In genomic region chr4:146105464-146105863, GRCh38 we compare ENCODE assay signal across 10 cellular contexts.
DNase-seq lines count a peak whose midpoint lies in the region; ATAC-seq and TF ChIP-seq lines count a peak whose summit lies in the region.
"Had no signal": no experiment of that assay in that cellular context is flagged by ENCODE, and none has a peak within 500 bp of the region (broad histone marks: within the 10 kb centered on the region; RNA-seq: fewer than 3 reads in every experiment).

No MANE protein-coding gene starts in this region.

- POLR2A ChIA-PET in A673 (lab: Charles Lee; ENCODE audit: low non-redundant PET): no interaction called here

- no peaks in the 10 kb centered on the region for H3K27me3 ChIP-seq in A673 (replicated peaks; ENCODE audit: insufficient read depth, low read depth, low read length, poor library complexity)

- TF ChIP-seq CTCF in mucosa of descending colon (IDR thresholded peaks at IDR 0.05) (no peak), A673 (conservative IDR thresholded peaks at IDR 0.05; ENCODE audit: low read depth, low read length) (no peak)

- in situ Hi-C loops in ACHN (cut with HindIII; ENCODE audit: low pct_ligation_motif_present, low pct_unique_long_range_greater_than_20kb, low sequenced_read_pairs): no loop called here

- H3K4me1 ChIP-seq in mucosa of descending colon (ENCODE audit: low read depth) (no peaks in the 10 kb centered on the region), A673 (ENCODE audit: insufficient read depth, low read length, poor library complexity, severe bottlenecking) (no peaks in the 10 kb centered on the region)
- H3K4me1 ChIP-seq: psoas muscle had no signal

- H3K36me3 ChIP-seq in mucosa of descending colon (ENCODE audit: low read depth) (no peaks in the 10 kb centered on the region), A673 (ENCODE audit: insufficient read depth, low read length, poor library complexity, severe bottlenecking) (no peaks in the 10 kb centered on the region)

- peak; percentile 48 for ATAC-seq in GM19328 (IDR thresholded peaks at IDR 0.05; ENCODE audit: unreplicated experiment)
- peak; percentile 61 for ATAC-seq in HG02571 (IDR thresholded peaks at IDR 0.05; ENCODE audit: unreplicated experiment)
- ATAC-seq in HG03565 (IDR thresholded peaks at IDR 0.05; ENCODE audit: unreplicated experiment): peak; percentile 39
- ATAC-seq in mucosa of descending colon: peak; percentile 40
- ATAC-seq: psoas muscle had no signal

- no TSS peak for BruUV-seq in A673 (replicated peaks; lab: Mats Ljungman, UMichigan)

- H3K27ac ChIP-seq in A673 (ENCODE audit: low read depth, low read length, poor library complexity, severe bottlenecking): no peak overlapping the region
- H3K27ac ChIP-seq: psoas muscle had no signal

- intact Hi-C loops in mucosa of descending colon (cut with DNase I, micrococcal nuclease): no loop called here
- intact Hi-C loops in A673 (cut with micrococcal nuclease; ENCODE audit: unreplicated experiment): no loop called here

- CTCF ChIA-PET in A673 (lab: Charles Lee): no interaction called here

- H3K9me3 ChIP-seq in mucosa of descending colon (no peaks in the 10 kb centered on the region), A673 (ENCODE audit: low read depth, low read length, poor library complexity, severe bottlenecking) (no peaks in the 10 kb centered on the region)
- H3K9me3 ChIP-seq: psoas muscle had no signal

- H3K4me3 ChIP-seq in mucosa of descending colon (no peak overlapping the region), A673 (ENCODE audit: low read depth, low read length, poor library complexity, severe bottlenecking) (no peak overlapping the region)
- H3K4me3 ChIP-seq: psoas muscle had no signal

- DNase-seq in mucosa of descending colon (no peak), ACHN (no peak), A673 (ENCODE audit: low spot score) (no peak), SHP77 (lab: John Stamatoyannopoulos, UW) (no peak), DMS114 treated with DMSO at 0.1 percent for 48 hours (lab: John Stamatoyannopoulos, UW; ENCODE audit: unreplicated experiment) (no peak)
- DNase-seq: kidney glomerular epithelial cell, psoas muscle had no signal
